17 cellular contexts compared by ENCODE assay signal in genomic region chr11:45473491-45473890, GRCh38.
DNase-seq lines count a peak whose midpoint lies in the region; ATAC-seq and TF ChIP-seq lines count a peak whose summit lies in the region.
"Had no signal": no experiment of that assay in that cellular context is flagged by ENCODE, and none has a peak within 500 bp of the region (broad histone marks: within the 10 kb centered on the region; RNA-seq: fewer than 3 reads in every experiment).

No MANE protein-coding gene starts in this region.

- intact Hi-C loops in vagina (cut with DNase I) = no loop called here

- H3K36me3 ChIP-seq in NT2/D1 (ENCODE audit: insufficient read depth, insufficient read length, low read length) (no peaks in the 10 kb centered on the region), vagina (no peaks in the 10 kb centered on the region)
- H3K36me3 ChIP-seq: adrenal gland, MG63, SJCRH30 had no signal

- no peak for TF ChIP-seq CTCF in vagina (IDR thresholded peaks at IDR 0.05)

- peaks cover 10% of the 10 kb centered on the region for H3K4me1 ChIP-seq in NT2/D1 (ENCODE audit: insufficient read depth, insufficient read length)
- H3K4me1 ChIP-seq in vagina = no peaks in the 10 kb centered on the region
- H3K4me1 ChIP-seq: adrenal gland, SJCRH30 had no signal

- peak; percentile 62 for DNase-seq in DMS 273 (lab: John Stamatoyannopoulos, UW; ENCODE audit: unreplicated experiment)
- peak; percentile 86 for DNase-seq in NCI-H1694 treated with DMSO at 0.1 percent for 48 hours (lab: John Stamatoyannopoulos, UW)
- peak; percentile 20 for DNase-seq in NT2/D1 (ENCODE audit: low read depth, low spot score)
- DNase-seq in left kidney (ENCODE audit: low read depth, low spot score) = peak; percentile 79
- DNase-seq in COLO829 (ENCODE audit: low spot score) = no peak
- DNase-seq in vagina (ENCODE audit: extremely low spot score in 2 of 2) = no peak
- DNase-seq: activated effector memory CD4-positive, alpha-beta T cell treated with Interleukin-2 at 50 U/mL for 16 hours; CD4-positive, CD25-positive, alpha-beta regulatory T cell; MG63; NCI-H2081; nucleus accumbens; SJCRH30; stimulated activated CD4-positive, alpha-beta T cell treated with anti-CD3 and anti-CD28 coated beads, Interleukin-4, amount 100 ng/mL, for 1 hour had no signal

- ATAC-seq in GM21723 (IDR thresholded peaks at IDR 0.05; ENCODE audit: unreplicated experiment) = no peak
- ATAC-seq in GM18868 (IDR thresholded peaks at IDR 0.05; ENCODE audit: unreplicated experiment) = no peak
- ATAC-seq: activated CD4-positive, CD25-positive, alpha-beta regulatory T cell treated with anti-CD3 and anti-CD28 coated beads, Interleukin-2, amount 50 U/mL, for 24 hours had no signal

- H3K27ac ChIP-seq in vagina = no peak overlapping the region
- H3K27ac ChIP-seq: adrenal gland, SJCRH30 had no signal

- H3K4me3 ChIP-seq in NT2/D1 (ENCODE audit: insufficient read length, low read depth) (no peak overlapping the region), vagina (no peak overlapping the region)
- H3K4me3 ChIP-seq: adrenal gland, MG63, SJCRH30 had no signal

- H3K27me3 ChIP-seq in NT2/D1 (ENCODE audit: insufficient read depth, insufficient read length) (no peaks in the 10 kb centered on the region), vagina (no peaks in the 10 kb centered on the region)
- H3K27me3 ChIP-seq: adrenal gland, MG63 had no signal

- H3K9me3 ChIP-seq in NT2/D1 (ENCODE audit: insufficient read depth, low read length) (no peaks in the 10 kb centered on the region), vagina (no peaks in the 10 kb centered on the region)
- H3K9me3 ChIP-seq: adrenal gland, MG63, SJCRH30 had no signal

- no peak for TF ChIP-seq POLR2A in vagina (IDR thresholded peaks at IDR 0.05)

- peak overlapping the region; percentile 25 for H3K9ac ChIP-seq in NT2/D1 (ENCODE audit: insufficient read length, low read depth)

Comparison
In these comparisons a context has a peak if more than half of its experiments do, and no peak if none do; other contexts are left out.
1. DNase-seq: peak in DMS 273 (single experiment), NCI-H1694 treated with DMSO at 0.1 percent for 48 hours (single experiment), NT2/D1 (single experiment) and left kidney (single experiment); none in COLO829 (single experiment) and vagina (0 of 2).